ENCODE assay signal across 33 cellular contexts in genomic region chr14:48193893-48194292, GRCh38.
"Had no signal": no experiment of that assay in that cellular context is flagged by ENCODE, and none has a peak within 500 bp of the region (broad histone marks: within the 10 kb centered on the region; RNA-seq: fewer than 3 reads in every experiment).

No MANE protein-coding gene starts in this region.

- H3K4me3 ChIP-seq: Peyer's patch had no signal

- H3K36me3 ChIP-seq: Peyer's patch had no signal

- H3K27me3 ChIP-seq: Peyer's patch had no signal

- ATAC-seq: activated naive CD8-positive, alpha-beta T cell treated with anti-CD3 and anti-CD28 coated beads, Interleukin-2, amount 50 U/mL, for 24 hours; activated T-cell treated with anti-CD3 and anti-CD28 coated beads, Interleukin-2, amount 50 U/mL, for 4 hours; PC-3; Right ventricle myocardium inferior had no signal

- DNase-seq: activated B cell treated with CpG ODN at 0.5 μM for 24 hours; activated CD4-positive, alpha-beta memory T cell treated with anti-CD3 and anti-CD28 coated beads for 36 hours; activated CD4-positive, alpha-beta T cell treated with anti-CD3 and anti-CD28 coated beads for 4 hours; activated CD4-positive, alpha-beta T cell treated with anti-CD3 and anti-CD28 coated beads, Interleukin-2, amount 50 U/mL, for 1 hour; activated CD4-positive, CD25-positive, alpha-beta regulatory T cell treated with anti-CD3 and anti-CD28 coated beads, Interleukin-2, amount 50 U/mL, for 72 hours; activated CD8-positive, alpha-beta memory T cell treated with anti-CD3 and anti-CD28 coated beads, Interleukin-2, amount 50 U/mL, for 4 hours; activated naive CD4-positive, alpha-beta T cell treated with anti-CD3 and anti-CD28 coated beads, Interleukin-2, amount 10 ng/mL, durations not matched to agents 7 days and 5 days; activated naive CD8-positive, alpha-beta T cell treated with anti-CD3 and anti-CD28 coated beads, Interleukin-2, amount 50 U/mL, for 24 hours; activated T-cell treated with anti-CD3 and anti-CD28 coated beads for 4 hours; activated T-cell treated with anti-CD3 and anti-CD28 coated beads, Interleukin-2, amount 50 U/mL, for 4 hours; anterior cingulate cortex; caudate nucleus; cerebellar nuclear complex; cortex of kidney; MM.1S; NCI-H1092 treated with DMSO at 0.1 percent for 48 hours; NCI-H146; NCI-H187; NCI-H2081 treated with DMSO at 0.1 percent for 48 hours; NCI-H2171; NCI-H510A; NCI-H526; NCI-H748 treated with DMSO at 0.1 percent for 48 hours; NK-92 treated with Interleukin-12 subunit alpha and Interleukin-12 subunit beta, amount 100 ng/mL, for 24 hours; PC-3; Peyer's patch; SW 1271; T-helper 1 cell; T-helper 2 cell; T-helper 9 cell had no signal

- H3K4me1 ChIP-seq: Peyer's patch had no signal

- H3K27ac ChIP-seq: Peyer's patch, RWPE1, VCaP had no signal

- H3K9me3 ChIP-seq: Peyer's patch had no signal
